8 cellular contexts compared by ENCODE assay signal in genomic region chr11:79400717-79401330, GRCh38. TPM values are rescaled to one million over a fixed set of nuclear protein-coding genes. Genes with fewer than 3 reads are reported as not detected.
DNase-seq lines count a peak whose midpoint lies in the region; ATAC-seq and TF ChIP-seq lines count a peak whose summit lies in the region.

No MANE protein-coding gene starts in this region.

- peak; percentile 65 to 76 for TF ChIP-seq RAD21 in liver (IDR thresholded peaks at IDR 0.05)

- in situ Hi-C loops in KBM-7 (cut with MboI; ENCODE audit: low pct_unique_long_range_greater_than_20kb, low sequenced_read_pairs): no loop called here
- in situ Hi-C loops in astrocyte of the cerebellum (cut with HindIII; ENCODE audit: low sequenced_read_pairs): no loop called here

- ATAC-seq in GM19438 (IDR thresholded peaks at IDR 0.05; ENCODE audit: low read depth, unreplicated experiment): peak; percentile 70
- ATAC-seq in HG03439 (IDR thresholded peaks at IDR 0.05; ENCODE audit: unreplicated experiment): no peak

- no peak overlapping the region for H3K9ac ChIP-seq in liver (ENCODE audit: low read depth in 1 of 2, low read length in 2 of 2)

- no peaks in the 10 kb centered on the region for H3K4me1 ChIP-seq in liver (ENCODE audit: control insufficient read depth in 4 of 4, insufficient read depth in 4 of 4, low read length in 3 of 4)

- DNase-seq in DMS53 treated with DMSO at 0.1 percent for 48 hours (lab: John Stamatoyannopoulos, UW; ENCODE audit: unreplicated experiment) (peak; percentile 89), KBM-7 (peak; percentile 33), astrocyte of the cerebellum (ENCODE audit: low read depth) (no peak), middle frontal gyrus (ENCODE audit: extremely low spot score, low spot score) (no peak), NCI-H1105 (lab: John Stamatoyannopoulos, UW) (no peak)

- H3K36me3 ChIP-seq in liver (ENCODE audit: control insufficient read depth in 4 of 4, insufficient read depth in 3 of 4, low read depth in 1 of 4, low read length in 3 of 4): no peaks in the 10 kb centered on the region

- peaks cover 0 to 3% (median 2%) of the 10 kb centered on the region in 4 donors for H3K27me3 ChIP-seq in liver (ENCODE audit: control insufficient read depth in 4 of 4, insufficient read depth in 4 of 4, low read length in 3 of 4)

- WGBS in liver: 62% methylated on average over 4 of the region's 4 CpGs

- H3K4me3 ChIP-seq in astrocyte of the cerebellum (ENCODE audit: low read depth, low read length) (no peak overlapping the region), liver (ENCODE audit: low read depth in 1 of 3, low read length in 3 of 3) (no peak overlapping the region)

- H3K27ac ChIP-seq in liver (ENCODE audit: low read depth in 1 of 2, low read length in 2 of 2): no peak overlapping the region

- TF ChIP-seq CTCF in astrocyte of the cerebellum (IDR thresholded peaks at IDR 0.05; ENCODE audit: low read depth, low read length, missing control alignments) (peak; percentile 67), liver (IDR thresholded peaks at IDR 0.05; ENCODE audit: low read depth, low read length, missing input control) (peak; percentile 52)

- no peaks in the 10 kb centered on the region for H3K9me3 ChIP-seq in liver (ENCODE audit: control insufficient read depth in 4 of 4, low read length in 3 of 4)

TF ChIP-seq in liver, 16 proteins besides CTCF, POLR2A, EP300 and RAD21:
- TF ChIP-seq NR2F2 (IDR thresholded peaks at IDR 0.05): no peak
- no peak for TF ChIP-seq HNF4G (IDR thresholded peaks at IDR 0.05)
- TF ChIP-seq YY1 (IDR thresholded peaks at IDR 0.05): no peak
- no peak for TF ChIP-seq ATF3 (IDR thresholded peaks at IDR 0.05)
- no peak for TF ChIP-seq RXRA (IDR thresholded peaks at IDR 0.05)
- TF ChIP-seq HNF4A (conservative IDR thresholded peaks at IDR 0.05): no peak
- no peak for TF ChIP-seq JUND (IDR thresholded peaks at IDR 0.05)
- no peak for TF ChIP-seq EGR1 (IDR thresholded peaks at IDR 0.05; ENCODE audit: low read depth in 2 of 2)
- no peak for TF ChIP-seq TAF1 (conservative IDR thresholded peaks at IDR 0.05)
- no peak for TF ChIP-seq MAX (IDR thresholded peaks at IDR 0.05)
- TF ChIP-seq FOXA2 (IDR thresholded peaks at IDR 0.05): no peak
- TF ChIP-seq SP1 (IDR thresholded peaks at IDR 0.05): no peak
- TF ChIP-seq ZBTB33 (IDR thresholded peaks at IDR 0.05): no peak
- no peak for TF ChIP-seq FOXA1 (IDR thresholded peaks at IDR 0.05)
- TF ChIP-seq GABPA (IDR thresholded peaks at IDR 0.05 in 1 of 2, conservative IDR thresholded peaks at IDR 0.05 in 1 of 2): no peak
- no peak for TF ChIP-seq REST (IDR thresholded peaks at IDR 0.05)

RNA-seq across cellular contexts. Expression of gene TENM4, which starts 40.0 kb away (rescaled TPM):
- total RNA-seq in liver: under 1 TPM; 0.25 to 0.33 TPM
- polyA plus RNA-seq in liver: under 1 TPM; 0.02 to 0.03 TPM

Comparison
In these comparisons a context has a peak if more than half of its experiments do, and no peak if none do; other contexts are left out.
1. DNase-seq: peak in DMS53 treated with DMSO at 0.1 percent for 48 hours (single experiment) and KBM-7 (single experiment); none in astrocyte of the cerebellum (single experiment), middle frontal gyrus (single experiment) and NCI-H1105 (single experiment).